1 cellular context compared by ENCODE assay signal in genomic region chr4:184250795-184251679, GRCh38.
TF ChIP-seq lines count a peak whose summit lies in the region.

No MANE protein-coding gene starts in this region.

TF ChIP-seq in GM23338, 12 proteins besides CTCF, POLR2A, EP300 and RAD21 (continued from another document):
- TF ChIP-seq ZNF462 (CRISPR knock-in tag; IDR thresholded peaks at IDR 0.05): no peak
- no peak for TF ChIP-seq EZH2phosphoT487 (IDR thresholded peaks at IDR 0.05; ENCODE audit: unreplicated experiment)
- TF ChIP-seq ZNF114 (CRISPR knock-in tag; IDR thresholded peaks at IDR 0.05): no peak
- no peak for TF ChIP-seq ETS1 (IDR thresholded peaks at IDR 0.05)
- no peak for TF ChIP-seq JUNB (IDR thresholded peaks at IDR 0.05; ENCODE audit: unreplicated experiment)
- TF ChIP-seq POLR2AphosphoS5 (IDR thresholded peaks at IDR 0.05; ENCODE audit: low read depth): no peak
- no peak for TF ChIP-seq CREB1 (CRISPR knock-in tag; IDR thresholded peaks at IDR 0.05; ENCODE audit: low read depth)
- no peak for TF ChIP-seq STAT1 (IDR thresholded peaks at IDR 0.05; ENCODE audit: unreplicated experiment)
- no peak for TF ChIP-seq NANOG (IDR thresholded peaks at IDR 0.05; ENCODE audit: borderline replicate concordance)
- no peak for TF ChIP-seq EZH2 (IDR thresholded peaks at IDR 0.05; ENCODE audit: low read depth, unreplicated experiment)
- no peak for TF ChIP-seq REST (IDR thresholded peaks at IDR 0.05; ENCODE audit: unreplicated experiment)
